In the genomic region with DNA sequence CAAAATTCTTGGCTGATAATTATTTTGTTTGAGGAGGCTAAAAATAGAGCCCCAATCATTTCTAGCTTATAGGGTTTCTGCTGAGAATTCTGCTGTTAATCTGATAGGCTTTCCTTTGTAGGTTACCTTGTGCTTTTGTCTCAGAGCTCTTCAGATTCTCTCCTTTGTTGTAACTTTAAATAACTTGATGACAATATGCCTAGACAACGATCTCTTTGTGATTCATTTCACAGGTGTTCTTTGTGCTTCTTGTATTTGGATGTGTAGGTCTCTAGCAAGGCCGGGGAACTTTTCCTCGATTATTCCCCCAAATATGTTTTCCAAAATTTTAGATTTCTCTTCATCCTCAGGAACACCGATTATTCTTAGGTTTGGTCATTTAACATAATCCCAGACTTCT, we compare ENCODE assay signal across 34 cellular contexts.
"Had no signal": no experiment of that assay in that cellular context is flagged by ENCODE, and none has a peak within 500 bp of the region (broad histone marks: within the 10 kb centered on the region; RNA-seq: fewer than 3 reads in every experiment).

No MANE protein-coding gene starts in this region.

- H3K27me3 Mint-ChIP-seq: activated B cell treated with CpG ODN at 0.5 μM for 24 hours; activated CD8-positive, alpha-beta T cell treated with anti-CD3 and anti-CD28 coated beads for 36 hours had no signal

- H3K36me3 Mint-ChIP-seq: activated CD4-positive, alpha-beta memory T cell treated with anti-CD3 and anti-CD28 coated beads for 36 hours; activated naive CD4-positive, alpha-beta T cell treated with anti-CD3 and anti-CD28 coated beads, Interleukin-2, amount 50 U/mL, for 72 hours; activated naive CD8-positive, alpha-beta T cell treated with anti-CD3 and anti-CD28 coated beads for 36 hours had no signal

- H3K4me1 Mint-ChIP-seq: activated B cell treated with CpG ODN at 0.5 μM for 24 hours; activated CD4-positive, alpha-beta T cell treated with anti-CD3 and anti-CD28 coated beads, Interleukin-2, amount 10 ng/mL, durations not matched to agents 24 days and 14 days; activated T-helper 17 cell treated with anti-CD3 and anti-CD28 coated beads, Interleukin-2, amount 50 U/mL, for 72 hours had no signal

- H3K4me3 Mint-ChIP-seq: activated B cell treated with CpG ODN at 0.5 μM for 24 hours; activated CD4-positive, alpha-beta memory T cell treated with anti-CD3 and anti-CD28 coated beads for 36 hours; activated CD4-positive, alpha-beta T cell treated with anti-CD3 and anti-CD28 coated beads, Interleukin-2, amount 10 ng/mL, durations not matched to agents 24 days and 14 days; activated CD8-positive, alpha-beta T cell treated with anti-CD3 and anti-CD28 coated beads for 36 hours; activated naive CD4-positive, alpha-beta T cell treated with anti-CD3 and anti-CD28 coated beads for 36 hours; activated naive CD8-positive, alpha-beta T cell treated with anti-CD3 and anti-CD28 coated beads for 36 hours; activated T-cell treated with anti-CD3 and anti-CD28 coated beads, Interleukin-2, amount 50 U/mL, for 4 hours; activated T-cell treated with anti-CD3 and anti-CD28 coated beads, Interleukin-2, amount 50 U/mL, for 72 hours; activated T-helper 1 cell treated with anti-CD3 and anti-CD28 coated beads, Interleukin-12 subunit alpha, Interleukin-12 subunit beta, Interleukin-2, Interleukin-4 antibody, amounts not matched to agents 30 ng/mL and 10 ng/mL and 1 ng/mL, durations not matched to agents 14 hours and 24 hours and 36 hours; activated T-helper 17 cell treated with anti-CD3 and anti-CD28 coated beads, Interleukin-2, amount 50 U/mL, for 72 hours; T-helper 1 cell treated with Interleukin-12 subunit alpha and Interleukin-12 subunit beta and Interleukin-4 antibody, amounts not matched to agents 30 μg/mL and 1 μg/mL, for 36 hours; T-helper 2 cell treated with Interferon-gamma antibody and Interleukin-4, amounts not matched to agents 5 μg/mL and 100 μg/mL, for 36 hours had no signal

- H3K4me1 ChIP-seq: adrenal gland, breast epithelium had no signal

- DNase-seq: activated B cell treated with CpG ODN at 0.5 μM for 24 hours; activated CD4-positive, alpha-beta memory T cell treated with anti-CD3 and anti-CD28 coated beads for 36 hours; activated CD4-positive, alpha-beta T cell treated with anti-CD3 and anti-CD28 coated beads for 4 hours; activated CD4-positive, alpha-beta T cell treated with anti-CD3 and anti-CD28 coated beads, Interleukin-2, amount 10 ng/mL, durations not matched to agents 24 days and 14 days; activated CD4-positive, alpha-beta T cell treated with anti-CD3 and anti-CD28 coated beads, Interleukin-2, amount 50 U/mL, for 1 hour; activated CD4-positive, alpha-beta T cell treated with anti-CD3 and anti-CD28 coated beads, Interleukin-2, amount 50 U/mL, for 4 hours; activated CD4-positive, CD25-positive, alpha-beta regulatory T cell treated with anti-CD3 and anti-CD28 coated beads, Interleukin-2, amount 50 U/mL, for 72 hours; activated CD8-positive, alpha-beta memory T cell treated with anti-CD3 and anti-CD28 coated beads, Interleukin-2, amount 50 U/mL, for 4 hours; activated CD8-positive, alpha-beta T cell treated with anti-CD3 and anti-CD28 coated beads for 36 hours; activated effector memory CD4-positive, alpha-beta T cell treated with anti-CD3 and anti-CD28 coated beads, Interleukin-2, amount 50 U/mL, for 16 hours; activated gamma-delta T cell treated with Interleukin-2 at 50 U/mL for 16 hours; activated naive CD4-positive, alpha-beta T cell; activated naive CD4-positive, alpha-beta T cell treated with anti-CD3 and anti-CD28 coated beads for 36 hours; activated naive CD4-positive, alpha-beta T cell treated with anti-CD3 and anti-CD28 coated beads, Interleukin-2, amount 50 U/mL, for 16 hours; activated naive CD8-positive, alpha-beta T cell treated with anti-CD3 and anti-CD28 coated beads for 36 hours; activated T-cell treated with anti-CD3 and anti-CD28 coated beads for 4 hours; activated T-cell treated with anti-CD3 and anti-CD28 coated beads, Interleukin-2, amount 50 U/mL, for 1 hour; activated T-cell treated with anti-CD3 and anti-CD28 coated beads, Interleukin-2, amount 50 U/mL, for 4 hours; activated T-cell treated with anti-CD3 and anti-CD28 coated beads, Interleukin-2, amount 50 U/mL, for 72 hours; adrenal gland; amniotic stem cell; aorta; body of pancreas; brain microvascular endothelial cell; central memory CD4-positive, alpha-beta T cell; T-helper 2 cell; T-helper 9 cell had no signal

- H3K27me3 ChIP-seq: adrenal gland, body of pancreas, brain microvascular endothelial cell, breast epithelium had no signal

- H3K27ac ChIP-seq: adrenal gland, brain microvascular endothelial cell, breast epithelium, VCaP had no signal

- H3K9me3 Mint-ChIP-seq: activated CD4-positive, alpha-beta memory T cell treated with anti-CD3 and anti-CD28 coated beads for 36 hours; activated CD4-positive, alpha-beta T cell treated with anti-CD3 and anti-CD28 coated beads, Interleukin-2, amount 10 ng/mL, durations not matched to agents 24 days and 14 days; activated CD8-positive, alpha-beta T cell treated with anti-CD3 and anti-CD28 coated beads for 36 hours; activated naive CD8-positive, alpha-beta T cell treated with anti-CD3 and anti-CD28 coated beads for 36 hours; activated T-cell treated with anti-CD3 and anti-CD28 coated beads, Interleukin-2, amount 50 U/mL, for 4 hours; activated T-cell treated with anti-CD3 and anti-CD28 coated beads, Interleukin-2, amount 50 U/mL, for 72 hours; activated T-helper 1 cell treated with anti-CD3 and anti-CD28 coated beads, Interleukin-12 subunit alpha, Interleukin-12 subunit beta, Interleukin-2, Interleukin-4 antibody, amounts not matched to agents 30 ng/mL and 10 ng/mL and 1 ng/mL, durations not matched to agents 14 hours and 24 hours and 36 hours; activated T-helper 17 cell treated with anti-CD3 and anti-CD28 coated beads, Interleukin-2, amount 50 U/mL, for 72 hours; T-helper 1 cell treated with Interleukin-12 subunit alpha and Interleukin-12 subunit beta and Interleukin-4 antibody, amounts not matched to agents 30 μg/mL and 1 μg/mL, for 36 hours; T-helper 2 cell treated with Interferon-gamma antibody and Interleukin-4, amounts not matched to agents 5 μg/mL and 100 μg/mL, for 36 hours had no signal

- H3K27ac Mint-ChIP-seq: activated B cell treated with CpG ODN at 0.5 μM for 24 hours; activated CD4-positive, alpha-beta memory T cell treated with anti-CD3 and anti-CD28 coated beads for 36 hours; activated CD4-positive, alpha-beta T cell treated with anti-CD3 and anti-CD28 coated beads, Interleukin-2, amount 10 ng/mL, durations not matched to agents 24 days and 14 days; activated CD8-positive, alpha-beta T cell treated with anti-CD3 and anti-CD28 coated beads for 36 hours; activated naive CD4-positive, alpha-beta T cell treated with anti-CD3 and anti-CD28 coated beads for 36 hours; activated naive CD4-positive, alpha-beta T cell treated with anti-CD3 and anti-CD28 coated beads, Interleukin-2, amount 50 U/mL, for 72 hours; activated naive CD8-positive, alpha-beta T cell treated with anti-CD3 and anti-CD28 coated beads for 36 hours; activated T-cell treated with anti-CD3 and anti-CD28 coated beads, Interleukin-2, amount 50 U/mL, for 72 hours; activated T-helper 1 cell treated with anti-CD3 and anti-CD28 coated beads, Interleukin-12 subunit alpha, Interleukin-12 subunit beta, Interleukin-2, Interleukin-4 antibody, amounts not matched to agents 30 ng/mL and 10 ng/mL and 1 ng/mL, durations not matched to agents 14 hours and 24 hours and 36 hours; activated T-helper 17 cell treated with anti-CD3 and anti-CD28 coated beads, Interleukin-2, amount 50 U/mL, for 72 hours; T-helper 1 cell treated with Interleukin-12 subunit alpha and Interleukin-12 subunit beta and Interleukin-4 antibody, amounts not matched to agents 30 μg/mL and 1 μg/mL, for 36 hours; T-helper 2 cell treated with Interferon-gamma antibody and Interleukin-4, amounts not matched to agents 5 μg/mL and 100 μg/mL, for 36 hours had no signal

- H3K9me3 ChIP-seq: adrenal gland, body of pancreas, breast epithelium had no signal

- ATAC-seq: activated CD8-positive, alpha-beta T cell treated with anti-CD3 and anti-CD28 coated beads for 36 hours; activated naive CD4-positive, alpha-beta T cell treated with anti-CD3 and anti-CD28 coated beads, Interleukin-2, amount 50 U/mL, for 72 hours; activated T-cell treated with anti-CD3 and anti-CD28 coated beads, Interleukin-2, amount 50 U/mL, for 4 hours; activated T-cell treated with anti-CD3 and anti-CD28 coated beads, Interleukin-2, amount 50 U/mL, for 72 hours; activated T-helper 17 cell treated with anti-CD3 and anti-CD28 coated beads, Interleukin-2, amount 50 U/mL, for 72 hours; body of pancreas had no signal

- H3K36me3 ChIP-seq: adrenal gland, brain microvascular endothelial cell, breast epithelium had no signal

- H3K4me3 ChIP-seq: adrenal gland, body of pancreas, breast epithelium had no signal
